Comparison of ENCODE assay signal across 14 cellular contexts in the genomic region with DNA sequence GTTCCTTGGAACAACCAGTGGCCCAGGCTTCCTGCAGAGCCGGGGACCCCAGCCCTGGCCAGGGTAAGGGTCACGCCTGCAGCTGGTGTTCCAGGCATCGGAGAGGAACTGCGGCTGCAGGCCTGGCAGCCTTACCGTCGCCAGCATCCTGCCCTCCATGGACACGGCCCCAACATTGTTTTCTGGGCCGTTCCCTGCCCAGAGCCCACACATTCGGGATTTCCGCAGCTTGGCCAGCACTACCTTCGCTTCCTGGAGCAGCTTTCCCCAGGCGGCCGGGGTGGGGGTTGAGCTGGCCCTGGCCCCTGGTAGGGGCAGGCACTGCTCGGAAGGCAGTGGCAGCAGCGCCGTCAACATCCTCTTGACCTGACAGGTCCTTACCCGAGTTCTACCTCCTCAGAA. TPM values are rescaled to one million over a fixed set of nuclear protein-coding genes. Genes with fewer than 3 reads are reported as not detected.
DNase-seq lines count a peak whose midpoint lies in the region; ATAC-seq and TF ChIP-seq lines count a peak whose summit lies in the region.
"Had no signal": no experiment of that assay in that cellular context is flagged by ENCODE, and none has a peak within 500 bp of the region (broad histone marks: within the 10 kb centered on the region; RNA-seq: fewer than 3 reads in every experiment).

No MANE protein-coding gene starts in this region.

- H2AK5ac ChIP-seq in IMR-90 (ENCODE audit: low read depth, low read length): peak overlapping the region; percentile 99

- H3K79me1 ChIP-seq in IMR-90 (ENCODE audit: low read depth in 1 of 2, low read length in 2 of 2): peaks cover 11 to 68% of the 10 kb centered on the region in 2 experiments; a peak in 3 of 4 replicates

- TF ChIP-seq CTCF in IMR-90 (conservative IDR thresholded peaks at IDR 0.05; ENCODE audit: low read depth, low read length): no peak
- no peak for TF ChIP-seq CTCF in dorsolateral prefrontal cortex (IDR thresholded peaks at IDR 0.05 in 54 of 56, conservative IDR thresholded peaks at IDR 0.05 in 2 of 56; ENCODE audit: low read depth in 1 of 56, partially characterized antibody in 56 of 56)
- no peak for TF ChIP-seq CTCF in lower lobe of right lung (IDR thresholded peaks at IDR 0.05)
- TF ChIP-seq CTCF in spleen (IDR thresholded peaks at IDR 0.05 in 8 of 11, conservative IDR thresholded peaks at IDR 0.05 in 3 of 11): no peak
- TF ChIP-seq CTCF in nephron progenitor cell (IDR thresholded peaks at IDR 0.05): no peak

- H2BK15ac ChIP-seq in IMR-90 (ENCODE audit: low read depth, low read length): peak overlapping the region; percentile 66; the same call in 2 of the 3 replicates

- ATAC-seq in IMR-90 (ENCODE audit: low read depth) (no peak), lower lobe of right lung (peak; percentile 16 to 35), GM19397 (IDR thresholded peaks at IDR 0.05; ENCODE audit: unreplicated experiment) (no peak)
- ATAC-seq: stimulated activated effector memory CD8-positive, alpha-beta T cell treated with anti-CD3 and anti-CD28 coated beads, Interleukin-12 subunit alpha, Interleukin-12 subunit beta, amount 100 ng/mL, for 72 hours had no signal

- H2AFZ ChIP-seq in IMR-90 (replicated peaks; ENCODE audit: low read length, poor library complexity): peak overlapping the region; percentile 33

- H3K4me2 ChIP-seq in IMR-90 (ENCODE audit: low read depth, low read length): no peak overlapping the region

- H4K5ac ChIP-seq in IMR-90 (ENCODE audit: low read depth, low read length): no peak overlapping the region

- peaks cover 7% of the 10 kb centered on the region for H4K20me1 ChIP-seq in IMR-90 (ENCODE audit: insufficient read depth, low read length)

- H4K91ac ChIP-seq in IMR-90 (ENCODE audit: insufficient read depth, low read depth, low read length): peak overlapping the region; percentile 89

- peaks cover 14% of the 10 kb centered on the region for H3K4me1 Mint-ChIP-seq in activated CD4-positive, alpha-beta memory T cell treated with anti-CD3 and anti-CD28 coated beads for 36 hours (ENCODE audit: low read depth)
- peaks cover 39% of the 10 kb centered on the region for H3K4me1 Mint-ChIP-seq in nephron progenitor cell

- peaks cover 6% of the 10 kb centered on the region for H3K36me3 Mint-ChIP-seq in activated CD4-positive, alpha-beta memory T cell treated with anti-CD3 and anti-CD28 coated beads for 36 hours
- peaks cover 5% of the 10 kb centered on the region for H3K36me3 Mint-ChIP-seq in nephron progenitor cell (ENCODE audit: low read depth)

- no peak overlapping the region for H3K18ac ChIP-seq in IMR-90 (ENCODE audit: low read depth, low read length)

- TF ChIP-seq POLR2A in IMR-90 (IDR thresholded peaks at IDR 0.05; ENCODE audit: low read depth, low read length): no peak
- TF ChIP-seq POLR2A in spleen (IDR thresholded peaks at IDR 0.05): no peak

- H3K4me3 ChIP-seq in IMR-90 (ENCODE audit: insufficient read depth, low read depth, low read length) (no peak overlapping the region), dorsolateral prefrontal cortex (no peak overlapping the region), lower lobe of right lung (no peak overlapping the region), spleen (no peak overlapping the region)

- no peaks in the 10 kb centered on the region for H3K27me3 Mint-ChIP-seq in activated CD4-positive, alpha-beta memory T cell treated with anti-CD3 and anti-CD28 coated beads for 36 hours
- H3K27me3 Mint-ChIP-seq in nephron progenitor cell (ENCODE audit: low read depth, poor library complexity): peaks cover 3% of the 10 kb centered on the region

- WGBS in IMR-90 (ENCODE audit: extremely low coverage in 2 of 2, insufficient read length in 1 of 2), 2 experiments: 89% methylated on average over 10 of the region's 17 CpGs; no CpG with 5 or more reads in 1 of the 2 experiments
- 43 to 52% (median 49%) methylated on average over 12 to 17 of the region's 17 CpGs for WGBS in spleen, 5 donors

- no peak overlapping the region for H3K56ac ChIP-seq in IMR-90 (ENCODE audit: extremely low read depth, insufficient read depth, low read length)

- no peak for TF ChIP-seq RAD21 in IMR-90 (IDR thresholded peaks at IDR 0.05; ENCODE audit: low read length)

- no TSS peak for BruUV-seq in IMR-90 (replicated peaks; lab: Mats Ljungman, UMichigan)

- DNase-seq in IMR-90 (no peak), dorsolateral prefrontal cortex (no peak), lower lobe of right lung (no peak), spleen (peak; percentile 90), midbrain (lab: John Stamatoyannopoulos, UW) (no peak), nephron progenitor cell (no peak)
- no peak for DNase-seq in activated CD4-positive, alpha-beta memory T cell treated with anti-CD3 and anti-CD28 coated beads for 36 hours
- DNase-seq: activated CD8-positive, alpha-beta memory T cell treated with anti-CD3 and anti-CD28 coated beads for 24 hours; activated gamma-delta T cell; NCI-H1048; retina had no signal

- 0 out of 2 replicates have a peak overlapping the region, but pooled peaks have one; percentile 29 for H3K23ac ChIP-seq in IMR-90 (ENCODE audit: low read depth, low read length)

- no peak overlapping the region for H3K27ac Mint-ChIP-seq in activated CD4-positive, alpha-beta memory T cell treated with anti-CD3 and anti-CD28 coated beads for 36 hours
- no peak overlapping the region for H3K27ac Mint-ChIP-seq in nephron progenitor cell
- H3K27ac Mint-ChIP-seq: stimulated activated effector memory CD8-positive, alpha-beta T cell treated with anti-CD3 and anti-CD28 coated beads, Interleukin-12 subunit alpha, Interleukin-12 subunit beta, amount 100 ng/mL, for 72 hours had no signal

- CTCF ChIA-PET in IMR-90 (lab: Yijun Ruan, JAX): interaction anchor here (0.6 kb wide), 1 partner anchor 246 kb away, joined by 3 read pairs; no protein-coding TSS in a partner anchor
- CTCF ChIA-PET in activated CD4-positive, alpha-beta memory T cell treated with anti-CD3 and anti-CD28 coated beads for 36 hours (lab: Charles Lee): interaction anchor here (0.5 kb wide), 1 partner anchor 9 kb away, joined by 3 read pairs; no protein-coding TSS in a partner anchor

- H2BK5ac ChIP-seq in IMR-90 (ENCODE audit: low read depth, low read length, poor library complexity, severe bottlenecking): peak overlapping the region; percentile 43

- H3K27me3 ChIP-seq in IMR-90 (ENCODE audit: control insufficient read depth, insufficient read depth, low read length): no peaks in the 10 kb centered on the region
- H3K27me3 ChIP-seq in dorsolateral prefrontal cortex: no peaks in the 10 kb centered on the region
- no peaks in the 10 kb centered on the region for H3K27me3 ChIP-seq in lower lobe of right lung (ENCODE audit: low read depth)
- no peaks in the 10 kb centered on the region for H3K27me3 ChIP-seq in spleen (replicated peaks in 1 of 7)

- H3K4me1 ChIP-seq in IMR-90 (ENCODE audit: control insufficient read depth, insufficient read depth, low read length) (peaks cover 41% of the 10 kb centered on the region), lower lobe of right lung (peaks cover 75% of the 10 kb centered on the region), spleen (peaks cover 0 to 84% (median 47%) of the 10 kb centered on the region in 6 donors)

- dilution Hi-C loops in IMR-90 (cut with HindIII; ENCODE audit: low sequenced_read_pairs, unreplicated experiment): no loop called here

- POLR2A ChIA-PET in IMR-90 (lab: Charles Lee; ENCODE audit: unreplicated experiment): interaction anchor here (1.3 kb wide), 1 partner anchor 76 kb away, joined by 4 read pairs; a partner anchor contains a TSS
- POLR2A ChIA-PET in activated CD4-positive, alpha-beta memory T cell treated with anti-CD3 and anti-CD28 coated beads for 36 hours (lab: Charles Lee): no interaction called here

- peaks cover 32% of the 10 kb centered on the region for H3K9me1 ChIP-seq in IMR-90 (ENCODE audit: insufficient read depth, low read length)

- no peak overlapping the region for H3K9ac ChIP-seq in IMR-90 (ENCODE audit: low read depth, low read length)

- peak overlapping the region; percentile 60 for H3K14ac ChIP-seq in IMR-90 (replicated peaks; ENCODE audit: low read depth, low read length)

- in situ Hi-C loops in IMR-90 (cut with MboI; ENCODE audit: low sequenced_read_pairs): no loop called here

- H2BK20ac ChIP-seq in IMR-90 (ENCODE audit: low read depth, low read length): peak overlapping the region; percentile 93

- H3K36me3 ChIP-seq in IMR-90 (ENCODE audit: control insufficient read depth, insufficient read depth, low read length) (no peaks in the 10 kb centered on the region), lower lobe of right lung (peaks cover 7% of the 10 kb centered on the region), spleen (peaks cover 0 to 28% (median 8%) of the 10 kb centered on the region in 6 donors)

- intact Hi-C loops in IMR-90 (cut with micrococcal nuclease): no loop called here
- intact Hi-C loops in dorsolateral prefrontal cortex (cut with DNase I): no loop called here
- intact Hi-C loops in lower lobe of right lung (cut with DNase I): no loop called here
- intact Hi-C loops in spleen (cut with DNase I; ENCODE audit: low total_unique reads): no loop called here
- intact Hi-C loops in activated CD4-positive, alpha-beta memory T cell treated with anti-CD3 and anti-CD28 coated beads for 36 hours (cut with micrococcal nuclease): no loop called here

- H3K27ac ChIP-seq in IMR-90 (ENCODE audit: insufficient read depth, low read length) (no peak overlapping the region), dorsolateral prefrontal cortex (peak overlapping the region in 34 of 59 donors; percentile 4 to 81 (median 43)), lower lobe of right lung (peak overlapping the region; percentile 79), spleen (peak overlapping the region; percentile 48 to 97 (median 77))
- H3K27ac ChIP-seq: VCaP had no signal

- H2BK120ac ChIP-seq in IMR-90 (ENCODE audit: low read depth, low read length): peak overlapping the region; percentile 91

- no peaks in the 10 kb centered on the region for H3K9me3 ChIP-seq in IMR-90 (ENCODE audit: control insufficient read depth, insufficient read depth, low read length)
- H3K9me3 ChIP-seq in lower lobe of right lung: no peaks in the 10 kb centered on the region
- no peaks in the 10 kb centered on the region for H3K9me3 ChIP-seq in spleen

- H2AK9ac ChIP-seq in IMR-90 (replicated peaks; ENCODE audit: low read depth, low read length, poor library complexity): peak overlapping the region; percentile 73

- H3K4me3 Mint-ChIP-seq in activated CD4-positive, alpha-beta memory T cell treated with anti-CD3 and anti-CD28 coated beads for 36 hours: no peak overlapping the region
- H3K4me3 Mint-ChIP-seq in nephron progenitor cell: no peak overlapping the region
- H3K4me3 Mint-ChIP-seq: stimulated activated effector memory CD8-positive, alpha-beta T cell treated with anti-CD3 and anti-CD28 coated beads, Interleukin-12 subunit alpha, Interleukin-12 subunit beta, amount 100 ng/mL, for 72 hours had no signal

- H4K8ac ChIP-seq in IMR-90 (ENCODE audit: low read depth in 2 of 2, low read length in 2 of 2): peak overlapping the region in 1 of 2 experiments; percentile 26; a peak in 1 of 4 replicates

- H3K9me3 Mint-ChIP-seq in activated CD4-positive, alpha-beta memory T cell treated with anti-CD3 and anti-CD28 coated beads for 36 hours: no peaks in the 10 kb centered on the region
- H3K9me3 Mint-ChIP-seq in nephron progenitor cell: no peaks in the 10 kb centered on the region
- H3K9me3 Mint-ChIP-seq: stimulated activated effector memory CD8-positive, alpha-beta T cell treated with anti-CD3 and anti-CD28 coated beads, Interleukin-12 subunit alpha, Interleukin-12 subunit beta, amount 100 ng/mL, for 72 hours had no signal

- H3K4ac ChIP-seq in IMR-90 (ENCODE audit: low read depth, low read length): peak overlapping the region; percentile 97

RNA-seq across cellular contexts. Expression of a gene that starts 17.7 kb away (rescaled TPM):
- total RNA-seq in IMR-90 (2012; rRNA removed) (49.6 and 51.7 TPM in 2 replicates), dorsolateral prefrontal cortex (10 to 100 TPM; 47.2 to 80.9 (median 65.4) TPM), lower lobe of right lung (56.4 TPM), spleen (10 to 100 TPM; 52.6 to 87.1 (median 64.6) TPM)
- polyA plus RNA-seq in IMR-90 (2012; rRNA removed) (166 and 175 TPM in 2 replicates), spleen (100 to 1,000 TPM in 1 of 3 donors, 10 to 100 TPM in 2; 70.5 to 105 (median 90.1) TPM)
- polyA plus RNA-seq in IMR-90 (2012; cell fraction: cytosol; rRNA removed): 175 and 176 TPM in 2 replicates
- polyA plus RNA-seq in IMR-90 (2012; cell fraction: nucleus; rRNA removed; ENCODE audit: low replicate concordance): 99.2 and 111 TPM in 2 replicates
- 10 to 100 TPM; 94.3 to 97.0 TPM for total RNA-seq in activated CD4-positive, alpha-beta memory T cell treated with anti-CD3 and anti-CD28 coated beads for 36 hours

RNA-seq across cellular contexts. Expression of a gene that starts 43.1 kb away (rescaled TPM):
- total RNA-seq in IMR-90 (2012; rRNA removed) (1.6 and 1.7 TPM in 2 replicates), dorsolateral prefrontal cortex (10 to 100 TPM; 32.6 to 77.4 (median 49.9) TPM), lower lobe of right lung (13.2 TPM), spleen (10 to 100 TPM; 19.4 to 42.0 (median 27.0) TPM)
- polyA plus RNA-seq in IMR-90 (2012; rRNA removed) (4.0 and 4.1 TPM in 2 replicates), spleen (1 to 10 TPM; 1.1 to 3.0 (median 1.5) TPM)
- polyA plus RNA-seq in IMR-90 (2012; cell fraction: cytosol; rRNA removed): 2.6 and 4.0 TPM in 2 replicates
- polyA plus RNA-seq in IMR-90 (2012; cell fraction: nucleus; rRNA removed; ENCODE audit: low replicate concordance): 2.5 and 4.6 TPM in 2 replicates
- total RNA-seq in activated CD4-positive, alpha-beta memory T cell treated with anti-CD3 and anti-CD28 coated beads for 36 hours: 10 to 100 TPM; 15.2 to 15.9 TPM

Comparison
In these comparisons a context has a peak if more than half of its experiments do, and no peak if none do; other contexts are left out.
1. ATAC-seq: peak in lower lobe of right lung (2 of 2); none in IMR-90 (single experiment) and GM19397 (single experiment).